11 cellular contexts compared by ENCODE assay signal in genomic region chr13:46641274-46642081, GRCh38.
DNase-seq lines count a peak whose midpoint lies in the region; ATAC-seq and TF ChIP-seq lines count a peak whose summit lies in the region.
"Had no signal": no experiment of that assay in that cellular context is flagged by ENCODE, and none has a peak within 500 bp of the region (broad histone marks: within the 10 kb centered on the region; RNA-seq: fewer than 3 reads in every experiment).

No MANE protein-coding gene starts in this region.

- peaks cover 1% of the 10 kb centered on the region for H3K79me1 ChIP-seq in mesenchymal stem cell (replicated peaks; ENCODE audit: low read length, poor library complexity, severe bottlenecking)

- 81% methylated on average over 12 of the region's 13 CpGs for WGBS in mesenchymal stem cell
- WGBS in transverse colon (ENCODE audit: low coverage in 1 of 2), 2 donors, result 67% methylated on average over 1 to 13 of the region's 13 CpGs
- 53 to 62% methylated on average over 13 of the region's 13 CpGs for WGBS in testis, 2 donors

- peak overlapping the region; percentile 62 for H3K9ac ChIP-seq in mesenchymal stem cell (ENCODE audit: low read length)

- no peak overlapping the region for H3K4me2 ChIP-seq in mesenchymal stem cell (ENCODE audit: low read length, poor library complexity, severe bottlenecking)

- no peak overlapping the region for H2BK120ac ChIP-seq in mesenchymal stem cell (ENCODE audit: low read depth, low read length)

- peak overlapping the region in 1 of 2 experiments; percentile 2 for H3K23ac ChIP-seq in mesenchymal stem cell (ENCODE audit: low read length in 2 of 2)

- no peaks in the 10 kb centered on the region for H3K36me3 Mint-ChIP-seq in activated CD4-positive, alpha-beta T cell treated with anti-CD3 and anti-CD28 coated beads for 36 hours (ENCODE audit: low read depth)

- peak; percentile 49 for ATAC-seq in activated CD4-positive, alpha-beta T cell treated with anti-CD3 and anti-CD28 coated beads for 36 hours
- ATAC-seq: activated T-helper 17 cell treated with anti-CD3 and anti-CD28 coated beads, Interleukin-2, amount 50 U/mL, for 72 hours had no signal

- H3K27me3 ChIP-seq in mesenchymal stem cell (ENCODE audit: control insufficient read depth in 1 of 2, insufficient read depth in 1 of 2, low read length in 2 of 2), result no peaks in the 10 kb centered on the region
- H3K27me3 ChIP-seq in transverse colon, result no peaks in the 10 kb centered on the region
- no peaks in the 10 kb centered on the region for H3K27me3 ChIP-seq in testis

- DNase-seq in activated CD4-positive, alpha-beta T cell treated with anti-CD3 and anti-CD28 coated beads for 36 hours, result no peak
- no peak for DNase-seq in activated CD4-positive, alpha-beta T cell treated with anti-CD3 and anti-CD28 coated beads, Interleukin-2, amount 50 U/mL, for 1 hour
- DNase-seq in dermis blood vessel endothelial cell (peak; percentile 87), mesenchymal stem cell (peak; percentile 45), transverse colon (no peak), SKM-1 treated with dmso at 0.1 percent for 144 hours (lab: John Stamatoyannopoulos, UW; ENCODE audit: unreplicated experiment) (no peak), posterior vena cava (ENCODE audit: low spot score) (no peak), testis (no peak)
- DNase-seq: NCI-H446 had no signal

- H2AFZ ChIP-seq in mesenchymal stem cell (ENCODE audit: low read depth, low read length), result no peak overlapping the region

- H3K4me3 Mint-ChIP-seq in activated CD4-positive, alpha-beta T cell treated with anti-CD3 and anti-CD28 coated beads for 36 hours, result no peak overlapping the region
- H3K4me3 Mint-ChIP-seq: activated T-helper 17 cell treated with anti-CD3 and anti-CD28 coated beads, Interleukin-2, amount 50 U/mL, for 72 hours had no signal

- TF ChIP-seq POLR2A in transverse colon (IDR thresholded peaks at IDR 0.05) (no peak), testis (IDR thresholded peaks at IDR 0.05) (no peak)

- H3K4me1 Mint-ChIP-seq in activated CD4-positive, alpha-beta T cell treated with anti-CD3 and anti-CD28 coated beads for 36 hours, result peaks cover 33% of the 10 kb centered on the region

- H3K27me3 Mint-ChIP-seq in activated CD4-positive, alpha-beta T cell treated with anti-CD3 and anti-CD28 coated beads for 36 hours, result no peaks in the 10 kb centered on the region
- H3K27me3 Mint-ChIP-seq: activated T-helper 17 cell treated with anti-CD3 and anti-CD28 coated beads, Interleukin-2, amount 50 U/mL, for 72 hours had no signal

- H3K4me3 ChIP-seq in mesenchymal stem cell (ENCODE audit: insufficient read depth in 1 of 2, low read depth in 1 of 2, low read length in 2 of 2) (peak overlapping the region in 1 of 2 experiments; percentile 71), transverse colon (no peak overlapping the region), testis (no peak overlapping the region)

- H2AK5ac ChIP-seq in mesenchymal stem cell (ENCODE audit: low read length, severe bottlenecking), result peak overlapping the region; percentile 94

- no peak overlapping the region for H3K27ac Mint-ChIP-seq in activated CD4-positive, alpha-beta T cell treated with anti-CD3 and anti-CD28 coated beads for 36 hours
- H3K27ac Mint-ChIP-seq: activated T-helper 17 cell treated with anti-CD3 and anti-CD28 coated beads, Interleukin-2, amount 50 U/mL, for 72 hours had no signal

- no peak for TF ChIP-seq CTCF in transverse colon (IDR thresholded peaks at IDR 0.05)
- no peak for TF ChIP-seq CTCF in testis (IDR thresholded peaks at IDR 0.05)

- in situ Hi-C loops in transverse colon (cut with MboI; ENCODE audit: low pct_ligation_motif_present in 1 of 4, low pct_unique_long_range_greater_than_20kb in 1 of 4, low sequenced_read_pairs in 3 of 4), result no loop called here

- no peak overlapping the region for H2BK12ac ChIP-seq in mesenchymal stem cell (ENCODE audit: low read length in 2 of 2)

- no peak overlapping the region for H4K91ac ChIP-seq in mesenchymal stem cell (ENCODE audit: low read length)

- H4K8ac ChIP-seq in mesenchymal stem cell (ENCODE audit: low read length), result peak overlapping the region; percentile 23

- H3K18ac ChIP-seq in mesenchymal stem cell (ENCODE audit: low read depth in 1 of 2, low read length in 2 of 2), result no peak overlapping the region

- peak overlapping the region in 1 of 2 experiments; percentile 27 for H3K4ac ChIP-seq in mesenchymal stem cell (ENCODE audit: low read depth in 1 of 2, low read length in 2 of 2)

- peak overlapping the region; percentile 76 for H2BK5ac ChIP-seq in mesenchymal stem cell (ENCODE audit: low read depth, low read length, poor library complexity, severe bottlenecking)

- peak overlapping the region; percentile 56 for H2BK15ac ChIP-seq in mesenchymal stem cell (ENCODE audit: low read depth, poor library complexity, severe bottlenecking)

- H3K14ac ChIP-seq in mesenchymal stem cell (ENCODE audit: low read length in 2 of 2), result no peak overlapping the region

- no peaks in the 10 kb centered on the region for H3K9me3 ChIP-seq in mesenchymal stem cell (ENCODE audit: control insufficient read depth, low read length)
- no peaks in the 10 kb centered on the region for H3K9me3 ChIP-seq in transverse colon
- H3K9me3 ChIP-seq in testis, result no peaks in the 10 kb centered on the region

- POLR2A ChIA-PET in activated CD4-positive, alpha-beta T cell treated with anti-CD3 and anti-CD28 coated beads for 36 hours (lab: Charles Lee), result no interaction called here

- intact Hi-C loops in activated CD4-positive, alpha-beta T cell treated with anti-CD3 and anti-CD28 coated beads for 36 hours (cut with DNase I, micrococcal nuclease), result no loop called here
- intact Hi-C loops in transverse colon (cut with DNase I; ENCODE audit: low total_unique reads) (no loop called here), posterior vena cava (cut with DNase I) (no loop called here), testis (cut with DNase I; ENCODE audit: low total_unique reads) (no loop called here)

- TF ChIP-seq EP300 in transverse colon (IDR thresholded peaks at IDR 0.05; ENCODE audit: low read depth), result no peak

- H3K9me3 Mint-ChIP-seq in activated CD4-positive, alpha-beta T cell treated with anti-CD3 and anti-CD28 coated beads for 36 hours (ENCODE audit: low read depth), result no peaks in the 10 kb centered on the region

- CTCF ChIA-PET in activated CD4-positive, alpha-beta T cell treated with anti-CD3 and anti-CD28 coated beads for 36 hours (lab: Charles Lee), result interaction anchor here (1.5 kb wide), 1 partner anchor 16 kb away, joined by 5 read pairs; no protein-coding TSS in a partner anchor

- H3K4me1 ChIP-seq in mesenchymal stem cell (ENCODE audit: control insufficient read depth, insufficient read depth, low read depth, low read length) (peaks cover 20% of the 10 kb centered on the region), transverse colon (peaks cover 12 to 62% (median 18%) of the 10 kb centered on the region in 4 donors), testis (peaks cover 14% of the 10 kb centered on the region)

- H3K36me3 ChIP-seq in mesenchymal stem cell (ENCODE audit: control insufficient read depth in 1 of 2, insufficient read depth in 2 of 2, low read depth in 1 of 2, low read length in 2 of 2) (no peaks in the 10 kb centered on the region), transverse colon (no peaks in the 10 kb centered on the region), testis (ENCODE audit: low read depth, missing control alignments) (no peaks in the 10 kb centered on the region)

- peak overlapping the region; percentile 92 for H3K27ac ChIP-seq in mesenchymal stem cell (ENCODE audit: low read length, poor library complexity, severe bottlenecking)
- H3K27ac ChIP-seq in transverse colon, result peak overlapping the region; percentile 11 to 57 (median 18)
- H3K27ac ChIP-seq in testis, result peak overlapping the region in 1 of 2 donors; percentile 65
- H3K27ac ChIP-seq: epithelial cell of prostate had no signal

Comparison
In these comparisons a context has a peak if more than half of its experiments do, and no peak if none do; other contexts are left out.
1. DNase-seq: peak in dermis blood vessel endothelial cell (single experiment) and mesenchymal stem cell (single experiment); none in activated CD4-positive, alpha-beta T cell treated with anti-CD3 and anti-CD28 coated beads for 36 hours (single experiment), activated CD4-positive, alpha-beta T cell treated with anti-CD3 and anti-CD28 coated beads, Interleukin-2, amount 50 U/mL, for 1 hour (single experiment), transverse colon (single experiment), SKM-1 treated with dmso at 0.1 percent for 144 hours (single experiment), posterior vena cava (single experiment) and testis (single experiment).